8 cellular contexts compared by ENCODE assay signal in genomic region chr13:23888658-23889597, GRCh38.
DNase-seq lines count a peak whose midpoint lies in the region; ATAC-seq, FAIRE-seq and TF ChIP-seq lines count a peak whose summit lies in the region.

TSS of gene MIPEP (minus strand) at chr13:23889400. CDS start at chr13:23889320, 80 bp downstream.

- peak; percentile 54 for FAIRE-seq in A204.1 (lab: Jason Lieb, UNC)

- H3K27ac ChIP-seq in brain microvascular endothelial cell (peak within 1 kb of the TSS; percentile 71), iPS DF 6.9 (ENCODE audit: low read length) (no peak within 1 kb of the TSS)

- TF ChIP-seq CTCF in brain microvascular endothelial cell (IDR thresholded peaks at IDR 0.05; ENCODE audit: low read depth, low read length, missing control alignments): peak; percentile 82

- WGBS in iPS DF 6.9 (ENCODE audit: insufficient coverage, insufficient read length): no CpG with 5 or more reads among the region's 73 CpGs

- H3K4me1 ChIP-seq in iPS DF 6.9 (ENCODE audit: control insufficient read depth, insufficient read depth, low read length): no peaks in the 10 kb centered on the region

- in situ Hi-C loops in brain microvascular endothelial cell (cut with HindIII; ENCODE audit: low pct_ligation_motif_present, low sequenced_read_pairs): no loop called here

- H3K36me3 ChIP-seq in brain microvascular endothelial cell (replicated peaks) (peaks cover 4% of the 10 kb centered on the region), iPS DF 6.9 (ENCODE audit: control insufficient read depth, insufficient read depth, low read length) (no peaks in the 10 kb centered on the region)

- H3K27me3 ChIP-seq in brain microvascular endothelial cell (replicated peaks) (no peaks in the 10 kb centered on the region), iPS DF 6.9 (ENCODE audit: control insufficient read depth, insufficient read depth, low read length) (no peaks in the 10 kb centered on the region)

- DNase-seq in NCI-H2107 (lab: John Stamatoyannopoulos, UW) (peak; percentile 74), UCSD-AML1 (lab: John Stamatoyannopoulos, UW; ENCODE audit: unreplicated experiment) (peak; percentile 94), brain microvascular endothelial cell (peak; percentile 92), iPS DF 6.9 (ENCODE audit: low read depth, low spot score) (peak; percentile 82), skeletal muscle cell (ENCODE audit: low read depth) (peak; percentile 90)

- peak; percentile 87 for ATAC-seq in GM18517 (IDR thresholded peaks at IDR 0.05; ENCODE audit: unreplicated experiment)
- peak; percentile 97 for ATAC-seq in HG03045 (IDR thresholded peaks at IDR 0.05; ENCODE audit: unreplicated experiment)

- no peaks in the 10 kb centered on the region for H3K9me3 ChIP-seq in iPS DF 6.9 (ENCODE audit: control insufficient read depth, insufficient read depth, low read length)

- peak within 1 kb of the TSS; percentile 96 for H3K4me3 ChIP-seq in brain microvascular endothelial cell (ENCODE audit: low read depth, low read length)
- peak within 1 kb of the TSS; percentile 80 for H3K4me3 ChIP-seq in iPS DF 6.9 (ENCODE audit: low read length)
- H3K4me3 ChIP-seq in skeletal muscle cell (ENCODE audit: low read depth, low read length): peak within 1 kb of the TSS; percentile 61
